ENCODE assay signal across 14 cellular contexts in the genomic region with DNA sequence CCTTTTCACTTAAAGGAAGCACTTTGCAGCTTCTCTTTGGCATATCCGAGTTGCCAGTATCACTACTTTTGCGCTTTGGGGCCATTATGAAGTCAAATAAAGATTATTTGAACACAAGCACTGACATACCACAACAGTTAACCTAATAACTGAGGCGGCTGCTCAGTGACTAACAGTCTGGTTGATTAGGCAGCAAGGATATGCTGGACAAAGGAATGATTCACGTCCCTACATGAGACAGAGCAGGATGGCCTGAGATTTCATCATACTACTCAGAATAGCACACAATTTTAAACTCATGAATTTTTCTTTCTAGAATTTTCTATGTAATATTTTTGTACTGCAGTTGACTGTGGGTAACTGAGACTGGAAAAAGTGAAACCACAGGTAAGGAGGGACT. TPM values are rescaled to one million over a fixed set of nuclear protein-coding genes. Genes with fewer than 3 reads are reported as not detected.
DNase-seq lines count a peak whose midpoint lies in the region; ATAC-seq and TF ChIP-seq lines count a peak whose summit lies in the region.
"Had no signal": no experiment of that assay in that cellular context is flagged by ENCODE, and none has a peak within 500 bp of the region (broad histone marks: within the 10 kb centered on the region; RNA-seq: fewer than 3 reads in every experiment).

No MANE protein-coding gene starts in this region.

- H3K36me3 Mint-ChIP-seq in activated T-helper 1 cell treated with anti-CD3 and anti-CD28 coated beads, Interleukin-12 subunit alpha, Interleukin-12 subunit beta, Interleukin-2, Interleukin-4 antibody, amounts not matched to agents 30 ng/mL and 10 ng/mL and 1 ng/mL, durations not matched to agents 14 hours and 24 hours and 36 hours (ENCODE audit: low read depth) = no peaks in the 10 kb centered on the region
- H3K36me3 Mint-ChIP-seq in CD14-positive monocyte = no peaks in the 10 kb centered on the region

- no peak overlapping the region for H3K23ac ChIP-seq in trophoblast cell (ENCODE audit: low read length)

- WGBS in trophoblast cell (ENCODE audit: extremely low coverage, insufficient coverage, insufficient read length) = no CpG with 5 or more reads among the region's 4 CpGs

- H3K4ac ChIP-seq in trophoblast cell (ENCODE audit: low read depth, low read length) = no peak overlapping the region

- no peak overlapping the region for H3K27ac ChIP-seq in trophoblast cell (ENCODE audit: low read depth, low read length)
- H3K27ac ChIP-seq: prostate gland had no signal

- H3K4me2 ChIP-seq in trophoblast cell (ENCODE audit: low read length) = no peak overlapping the region

- no peak overlapping the region for H2AFZ ChIP-seq in trophoblast cell (ENCODE audit: insufficient read depth, low read length, poor library complexity)

- ATAC-seq in esophagus mucosa = peak; percentile 95
- no peak for ATAC-seq in sciatic nerve
- ATAC-seq: activated CD4-positive, CD25-positive, alpha-beta regulatory T cell treated with anti-CD3 and anti-CD28 coated beads, Interleukin-2, amount 50 U/mL, for 24 hours; effector memory CD8-positive, alpha-beta T cell; left colon had no signal

- H2BK5ac ChIP-seq in trophoblast cell (ENCODE audit: low read depth, low read length, poor library complexity) = no peak overlapping the region

- H3K27ac Mint-ChIP-seq in activated T-helper 1 cell treated with anti-CD3 and anti-CD28 coated beads, Interleukin-12 subunit alpha, Interleukin-12 subunit beta, Interleukin-2, Interleukin-4 antibody, amounts not matched to agents 30 ng/mL and 10 ng/mL and 1 ng/mL, durations not matched to agents 14 hours and 24 hours and 36 hours = no peak overlapping the region
- no peak overlapping the region for H3K27ac Mint-ChIP-seq in CD14-positive monocyte
- H3K27ac Mint-ChIP-seq: effector memory CD8-positive, alpha-beta T cell had no signal

- H4K12ac ChIP-seq in trophoblast cell (ENCODE audit: low read depth, low read length) = no peak overlapping the region

- H3K4me3 Mint-ChIP-seq in activated T-helper 1 cell treated with anti-CD3 and anti-CD28 coated beads, Interleukin-12 subunit alpha, Interleukin-12 subunit beta, Interleukin-2, Interleukin-4 antibody, amounts not matched to agents 30 ng/mL and 10 ng/mL and 1 ng/mL, durations not matched to agents 14 hours and 24 hours and 36 hours = no peak overlapping the region
- no peak overlapping the region for H3K4me3 Mint-ChIP-seq in CD14-positive monocyte
- H3K4me3 Mint-ChIP-seq: effector memory CD8-positive, alpha-beta T cell had no signal

- H4K91ac ChIP-seq in trophoblast cell (ENCODE audit: low read depth, low read length) = no peak overlapping the region

- intact Hi-C loops in sciatic nerve (cut with DNase I) (no loop called here), CD14-positive monocyte (cut with micrococcal nuclease) (no loop called here)
- intact Hi-C loops in activated T-helper 1 cell treated with anti-CD3 and anti-CD28 coated beads, Interleukin-12 subunit alpha, Interleukin-12 subunit beta, Interleukin-2, Interleukin-4 antibody, amounts not matched to agents 30 ng/mL and 10 ng/mL and 1 ng/mL, durations not matched to agents 14 hours and 24 hours and 36 hours (cut with micrococcal nuclease) = no loop called here

- no peak overlapping the region for H2BK120ac ChIP-seq in trophoblast cell (ENCODE audit: insufficient read depth, low read length, poor library complexity)

- no peaks in the 10 kb centered on the region for H3K36me3 ChIP-seq in trophoblast cell (ENCODE audit: control insufficient read depth in 1 of 2, insufficient read depth in 2 of 2, low read length in 2 of 2)
- H3K36me3 ChIP-seq: prostate gland had no signal

- H3K4me3 ChIP-seq in trophoblast cell (ENCODE audit: low read depth, low read length) = no peak overlapping the region
- H3K4me3 ChIP-seq: prostate gland had no signal

- H3K18ac ChIP-seq in trophoblast cell (ENCODE audit: low read length) = no peak overlapping the region

- no peaks in the 10 kb centered on the region for H3K79me1 ChIP-seq in trophoblast cell (ENCODE audit: low read length)

- DNase-seq in GM04503 (ENCODE audit: low read depth) (peak; percentile 84), RPMI7951 (ENCODE audit: low read depth) (peak; percentile 87), trophoblast cell (peak; percentile 5 to 44), sciatic nerve (ENCODE audit: low spot score) (no peak), AML-193 (lab: John Stamatoyannopoulos, UW) (no peak), CD14-positive monocyte (ENCODE audit: low spot score) (no peak)
- DNase-seq in activated T-helper 1 cell treated with anti-CD3 and anti-CD28 coated beads, Interleukin-12 subunit alpha, Interleukin-12 subunit beta, Interleukin-2, Interleukin-4 antibody, amounts not matched to agents 30 ng/mL and 10 ng/mL and 1 ng/mL, durations not matched to agents 14 hours and 24 hours and 36 hours (ENCODE audit: low spot score) = no peak
- DNase-seq: effector memory CD8-positive, alpha-beta T cell; GDM1; left colon; NCI-H1417 had no signal

- H3K27me3 Mint-ChIP-seq in activated T-helper 1 cell treated with anti-CD3 and anti-CD28 coated beads, Interleukin-12 subunit alpha, Interleukin-12 subunit beta, Interleukin-2, Interleukin-4 antibody, amounts not matched to agents 30 ng/mL and 10 ng/mL and 1 ng/mL, durations not matched to agents 14 hours and 24 hours and 36 hours (ENCODE audit: insufficient read depth) = no peaks in the 10 kb centered on the region
- no peaks in the 10 kb centered on the region for H3K27me3 Mint-ChIP-seq in CD14-positive monocyte (ENCODE audit: low read depth in 3 of 3)

- no peaks in the 10 kb centered on the region for H3K4me1 Mint-ChIP-seq in activated T-helper 1 cell treated with anti-CD3 and anti-CD28 coated beads, Interleukin-12 subunit alpha, Interleukin-12 subunit beta, Interleukin-2, Interleukin-4 antibody, amounts not matched to agents 30 ng/mL and 10 ng/mL and 1 ng/mL, durations not matched to agents 14 hours and 24 hours and 36 hours (ENCODE audit: low read depth)
- H3K4me1 Mint-ChIP-seq in CD14-positive monocyte = no peaks in the 10 kb centered on the region

- H3K79me2 ChIP-seq in trophoblast cell (ENCODE audit: control insufficient read depth, insufficient read depth, low read length, poor library complexity) = no peaks in the 10 kb centered on the region

- H3K14ac ChIP-seq in trophoblast cell (ENCODE audit: low read length) = no peak overlapping the region

- H3K4me1 ChIP-seq in trophoblast cell (ENCODE audit: control insufficient read depth in 1 of 2, insufficient read depth in 2 of 2, low read length in 2 of 2) = no peaks in the 10 kb centered on the region
- H3K4me1 ChIP-seq: prostate gland had no signal

- H3K9me3 Mint-ChIP-seq in activated T-helper 1 cell treated with anti-CD3 and anti-CD28 coated beads, Interleukin-12 subunit alpha, Interleukin-12 subunit beta, Interleukin-2, Interleukin-4 antibody, amounts not matched to agents 30 ng/mL and 10 ng/mL and 1 ng/mL, durations not matched to agents 14 hours and 24 hours and 36 hours = no peaks in the 10 kb centered on the region
- H3K9me3 Mint-ChIP-seq in CD14-positive monocyte = peaks cover 0 to 8% (median 0%) of the 10 kb centered on the region in 7 donors
- H3K9me3 Mint-ChIP-seq: effector memory CD8-positive, alpha-beta T cell had no signal

- H2AK5ac ChIP-seq in trophoblast cell (ENCODE audit: low read length) = no peak overlapping the region

- no peak overlapping the region for H3K9ac ChIP-seq in trophoblast cell (ENCODE audit: low read length)

- no peaks in the 10 kb centered on the region for H3K9me3 ChIP-seq in trophoblast cell (ENCODE audit: insufficient read depth, low read depth, low read length)
- H3K9me3 ChIP-seq: prostate gland had no signal

- H2BK12ac ChIP-seq in trophoblast cell (ENCODE audit: low read length) = no peak overlapping the region

- no peak overlapping the region for H4K8ac ChIP-seq in trophoblast cell (ENCODE audit: low read depth, low read length)

- no peaks in the 10 kb centered on the region for H3K27me3 ChIP-seq in trophoblast cell (ENCODE audit: insufficient read depth, low read length)

- no peak for TF ChIP-seq CTCF in CD14-positive monocyte (IDR thresholded peaks at IDR 0.05)

RNA-seq across cellular contexts. Expression of a gene that starts 56.9 kb away (rescaled TPM):
- 19.1 and 26.3 TPM in 2 replicates for total RNA-seq in RPMI7951 (2014; rRNA removed; shearing (Covaris generic))
- 4.0 TPM for total RNA-seq in esophagus mucosa
- polyA plus RNA-seq in trophoblast cell (2013) = 4.8 and 5.1 TPM in 2 replicates
- 0.27 TPM for total RNA-seq in sciatic nerve
- 16.6 and 16.9 TPM in 2 replicates for total RNA-seq in activated T-helper 1 cell treated with anti-CD3 and anti-CD28 coated beads, Interleukin-12 subunit alpha, Interleukin-12 subunit beta, Interleukin-2, Interleukin-4 antibody, amounts not matched to agents 30 ng/mL and 10 ng/mL and 1 ng/mL, durations not matched to agents 14 hours and 24 hours and 36 hours
- polyA plus RNA-seq in CD14-positive monocyte = not detected

Comparison
In these comparisons a context has a peak if more than half of its experiments do, and no peak if none do; other contexts are left out.
1. DNase-seq: peak in GM04503 (single experiment), RPMI7951 (single experiment) and trophoblast cell (2 of 2); none in sciatic nerve (single experiment), AML-193 (0 of 2), activated T-helper 1 cell treated with anti-CD3 and anti-CD28 coated beads, Interleukin-12 subunit alpha, Interleukin-12 subunit beta, Interleukin-2, Interleukin-4 antibody, amounts not matched to agents 30 ng/mL and 10 ng/mL and 1 ng/mL, durations not matched to agents 14 hours and 24 hours and 36 hours (single experiment) and CD14-positive monocyte (single experiment).